Comparison of ENCODE assay signal across 21 cellular contexts in genomic region chr3:10290476-10291138, GRCh38. TPM values are rescaled to one million over a fixed set of nuclear protein-coding genes. Genes with fewer than 3 reads are reported as not detected.
"Had no signal": no experiment of that assay in that cellular context is flagged by ENCODE, and none has a peak within 500 bp of the region (broad histone marks: within the 10 kb centered on the region; RNA-seq: fewer than 3 reads in every experiment).

No MANE protein-coding gene starts in this region.

- H3K4me3 ChIP-seq: ascending aorta, breast epithelium, gastrocnemius medialis, heart right ventricle, pancreas, transverse colon had no signal

- H3K27ac Mint-ChIP-seq: activated CD8-positive, alpha-beta T cell treated with anti-CD3 and anti-CD28 coated beads for 36 hours; activated T-cell treated with anti-CD3 and anti-CD28 coated beads, Interleukin-2, amount 50 U/mL, for 72 hours; WTC11 had no signal

- H3K9me3 ChIP-seq: ascending aorta, breast epithelium, gastrocnemius medialis, heart right ventricle, pancreas, transverse colon had no signal

- H3K27me3 Mint-ChIP-seq: activated CD8-positive, alpha-beta T cell treated with anti-CD3 and anti-CD28 coated beads for 36 hours had no signal

- DNase-seq: activated CD4-positive, alpha-beta T cell treated with anti-CD3 and anti-CD28 coated beads for 48 hours; activated CD8-positive, alpha-beta memory T cell treated with anti-CD3 and anti-CD28 coated beads, Interleukin-2, amount 50 U/mL, for 4 hours; activated CD8-positive, alpha-beta T cell treated with anti-CD3 and anti-CD28 coated beads for 36 hours; activated naive CD4-positive, alpha-beta T cell treated with Interleukin-2 at 50 U/mL for 16 hours; activated T-cell treated with anti-CD3 and anti-CD28 coated beads, Interleukin-2, amount 50 U/mL, for 72 hours; dermis blood vessel endothelial cell; erythroblast; gastrocnemius medialis; heart right ventricle; mammary epithelial cell; pancreas; stimulated activated CD4-positive, alpha-beta T cell treated with anti-CD3 and anti-CD28 coated beads, Interleukin-15, amount 100 ng/mL, for 24 hours; stimulated activated CD4-positive, alpha-beta T cell treated with anti-CD3 and anti-CD28 coated beads, Interleukin-4, amount 100 ng/mL, for 1 hour; stimulated activated naive CD8-positive, alpha-beta T cell treated with anti-CD3 and anti-CD28 coated beads, Interleukin-15, Interleukin-2, amounts not matched to agents 100 U/mL and 50 U/mL, for 24 hours; T-helper 2 cell; transverse colon had no signal

- ATAC-seq: activated CD8-positive, alpha-beta T cell treated with anti-CD3 and anti-CD28 coated beads for 36 hours; activated T-cell treated with anti-CD3 and anti-CD28 coated beads, Interleukin-2, amount 50 U/mL, for 72 hours; gastrocnemius medialis; left lobe of liver; pancreas; stimulated activated naive CD8-positive, alpha-beta T cell treated with anti-CD3 and anti-CD28 coated beads, Interleukin-15, Interleukin-2, amounts not matched to agents 100 U/mL and 50 U/mL, for 24 hours had no signal

- H3K9me3 Mint-ChIP-seq: activated CD8-positive, alpha-beta T cell treated with anti-CD3 and anti-CD28 coated beads for 36 hours; activated T-cell treated with anti-CD3 and anti-CD28 coated beads, Interleukin-2, amount 50 U/mL, for 72 hours; WTC11 had no signal

- H3K27me3 ChIP-seq: ascending aorta, breast epithelium, gastrocnemius medialis, heart right ventricle, pancreas, transverse colon had no signal

- H3K4me1 ChIP-seq: ascending aorta, gastrocnemius medialis, transverse colon had no signal

- H3K4me3 Mint-ChIP-seq: activated CD8-positive, alpha-beta T cell treated with anti-CD3 and anti-CD28 coated beads for 36 hours; activated T-cell treated with anti-CD3 and anti-CD28 coated beads, Interleukin-2, amount 50 U/mL, for 72 hours; WTC11 had no signal

- FAIRE-seq: pancreas, TTC549 had no signal

- H3K27ac ChIP-seq: ascending aorta, breast epithelium, gastrocnemius medialis, heart right ventricle, pancreas, transverse colon had no signal

- H3K36me3 ChIP-seq: breast epithelium had no signal

RNA-seq across cellular contexts. Expression of gene GHRL, which starts 2.1 kb away (rescaled TPM):
- total RNA-seq: ascending aorta, gastrocnemius medialis had no signal
- polyA plus RNA-seq: mammary epithelial cell had no signal
